In genomic region chr19:56314584-56315075, GRCh38 we compare ENCODE assay signal across 8 cellular contexts. TPM values are rescaled to one million over a fixed set of nuclear protein-coding genes. Genes with fewer than 3 reads are reported as not detected.
A peak's percentile ranks its signal among the peaks of the same experiment; 100 is the strongest.
DNase-seq lines count a peak whose midpoint lies in the region; ATAC-seq and TF ChIP-seq lines count a peak whose summit lies in the region.

ZSCAN5A (minus strand) TSS chr19:56314839; CDS start chr19:56225046, 89,793 bp downstream.

- DNase-seq in AG04450 (ENCODE audit: low read depth, low spot score) = peak; percentile 87
- DNase-seq in NCI-H2196 treated with DMSO at 0.1 percent for 48 hours (lab: John Stamatoyannopoulos, UW; ENCODE audit: unreplicated experiment) = peak; percentile 93
- peak; percentile 69 to 95 for DNase-seq in T47D (ENCODE audit: low read depth in 1 of 2, low spot score in 1 of 2)

- CTCF ChIA-PET in AG04450 (lab: Charles Lee) = interaction anchor here (1.2 to 4.0 kb wide), 4 partner anchors 19 to 249 kb away, joined by 3 to 33 read pairs (median 14); no protein-coding TSS in a partner anchor

- POLR2A ChIA-PET in AG04450 (lab: Yijun Ruan, JAX) = interaction anchor here (0.6 to 1.6 kb wide), 7 partner anchors 19 to 1851 kb away, joined by 3 to 7 read pairs (median 4); partner anchors contain the start of gene ZNF787

- in situ Hi-C loops in T47D (cut with HindIII; ENCODE audit: low pct_unique_long_range_greater_than_20kb, low sequenced_read_pairs) = no loop called here

- H3K4me2 ChIP-seq in skeletal muscle satellite cell (ENCODE audit: low read length) = peak within 1 kb of the TSS; percentile 98

- ATAC-seq in GM18907 (IDR thresholded peaks at IDR 0.05; ENCODE audit: unreplicated experiment) = peak; percentile 78
- peak; percentile 66 for ATAC-seq in HG03139 (IDR thresholded peaks at IDR 0.05; ENCODE audit: unreplicated experiment)

- no peak for TF ChIP-seq CTCF in AG04450 (IDR thresholded peaks at IDR 0.05; ENCODE audit: low read depth, low read length)
- TF ChIP-seq CTCF in VCaP (conservative IDR thresholded peaks at IDR 0.05) = no peak

- peaks cover 8% of the 10 kb centered on the region for H3K36me3 ChIP-seq in skeletal muscle satellite cell (ENCODE audit: insufficient read depth, low read length)

- H3K4me1 ChIP-seq in skeletal muscle satellite cell (ENCODE audit: control insufficient read depth, insufficient read depth, low read length) = peaks cover 11% of the 10 kb centered on the region

- H3K9me3 ChIP-seq in AG04450 (ENCODE audit: control insufficient read depth, insufficient read depth, low read length) = no peaks in the 10 kb centered on the region; the same call in 1 of the 2 replicates
- H3K9me3 ChIP-seq in iPS-18c (ENCODE audit: control insufficient read depth, insufficient read depth, low read length) = no peaks in the 10 kb centered on the region
- no peaks in the 10 kb centered on the region for H3K9me3 ChIP-seq in skeletal muscle satellite cell (replicated peaks; ENCODE audit: low read length)

- no peaks in the 10 kb centered on the region for H3K27me3 ChIP-seq in AG04450 (ENCODE audit: control insufficient read depth, insufficient read depth, low read length)
- H3K27me3 ChIP-seq in skeletal muscle satellite cell (ENCODE audit: control insufficient read depth, insufficient read depth, low read length) = no peaks in the 10 kb centered on the region

- H3K9ac ChIP-seq in skeletal muscle satellite cell (ENCODE audit: low read depth, low read length) = peak within 1 kb of the TSS; percentile 97

- H3K27ac ChIP-seq in AG04450 (ENCODE audit: low read depth, low read length) (peak within 1 kb of the TSS; percentile 97), VCaP (peak within 1 kb of the TSS; percentile 96)

- H3K4me3 ChIP-seq in AG04450 (ENCODE audit: low read depth, low read length) = peak within 1 kb of the TSS; percentile 95
- H3K4me3 ChIP-seq in iPS-18c (ENCODE audit: insufficient read depth, low read depth, low read length) = peak within 1 kb of the TSS; percentile 66
- H3K4me3 ChIP-seq in skeletal muscle satellite cell (ENCODE audit: low read length) = peak within 1 kb of the TSS; percentile 95

RNA-seq across cellular contexts. Expression of gene ZSCAN5A, which starts in this region (rescaled TPM):
- polyA plus RNA-seq in AG04450 (2011; rRNA removed) = 3.7 and 5.8 TPM in 2 replicates
- 15.6 and 18.8 TPM in 2 replicates for polyA minus RNA-seq in AG04450 (2011; rRNA and poly(A)+ RNA removed)
- 3.8 and 5.5 TPM in 2 replicates for total RNA-seq in skeletal muscle satellite cell (2012; rRNA removed)

Comparison
In these comparisons a context has a peak if more than half of its experiments do, and no peak if none do; other contexts are left out.
1. Peak in every context shown above with its lines: DNase-seq, ATAC-seq, H3K4me3 ChIP-seq and H3K27ac ChIP-seq.